Comparison of ENCODE assay signal across 9 cellular contexts in genomic region chr17:6712058-6712853, GRCh38. TPM values are rescaled to one million over a fixed set of nuclear protein-coding genes. Genes with fewer than 3 reads are reported as not detected.
A peak's percentile ranks its signal among the peaks of the same experiment; 100 is the strongest.
DNase-seq lines count a peak whose midpoint lies in the region; TF ChIP-seq lines count a peak whose summit lies in the region.
"Had no signal": no experiment of that assay in that cellular context is flagged by ENCODE, and none has a peak within 500 bp of the region (broad histone marks: within the 10 kb centered on the region; RNA-seq: fewer than 3 reads in every experiment).

No MANE protein-coding gene starts in this region.

- H3K9ac ChIP-seq in iPS-20b (ENCODE audit: low read depth, low read length) (no peak overlapping the region), subcutaneous abdominal adipose tissue (ENCODE audit: low read length in 5 of 5) (no peak overlapping the region)

- POLR2A ChIA-PET in activated CD4-positive, alpha-beta memory T cell treated with anti-CD3 and anti-CD28 coated beads for 36 hours (lab: Charles Lee): no interaction called here
- POLR2A ChIA-PET in activated CD4-positive, alpha-beta memory T cell treated with anti-CD3 and anti-CD28 coated beads, Interleukin-2, amount 10 ng/mL, durations not matched to agents 7 days and 5 days (lab: Charles Lee): no interaction called here

- H3K27ac ChIP-seq in adrenal gland (no peak overlapping the region), iPS-20b (ENCODE audit: low read length) (no peak overlapping the region), subcutaneous abdominal adipose tissue (ENCODE audit: low read depth, low read length) (no peak overlapping the region)

- peaks cover 58% of the 10 kb centered on the region for H3K27me3 Mint-ChIP-seq in activated CD4-positive, alpha-beta memory T cell treated with anti-CD3 and anti-CD28 coated beads for 36 hours
- peaks cover 62% of the 10 kb centered on the region for H3K27me3 Mint-ChIP-seq in activated CD4-positive, alpha-beta memory T cell treated with anti-CD3 and anti-CD28 coated beads, Interleukin-2, amount 10 ng/mL, durations not matched to agents 7 days and 5 days

- WGBS in adrenal gland, 4 donors: 38 to 45% (median 42%) methylated on average over 6 to 11 of the region's 11 CpGs

- CTCF ChIA-PET in activated CD4-positive, alpha-beta memory T cell treated with anti-CD3 and anti-CD28 coated beads for 36 hours (lab: Charles Lee): interaction anchor here (1.2 kb wide), 1 partner anchor 46 kb away, joined by 4 read pairs; no protein-coding TSS in a partner anchor
- CTCF ChIA-PET in activated CD4-positive, alpha-beta memory T cell treated with anti-CD3 and anti-CD28 coated beads, Interleukin-2, amount 10 ng/mL, durations not matched to agents 7 days and 5 days (lab: Charles Lee): interaction anchor here (0.8 kb wide), 1 partner anchor 42 kb away, joined by 4 read pairs; no protein-coding TSS in a partner anchor

- H3K36me3 Mint-ChIP-seq in activated CD4-positive, alpha-beta memory T cell treated with anti-CD3 and anti-CD28 coated beads for 36 hours: peaks cover 1% of the 10 kb centered on the region
- H3K36me3 Mint-ChIP-seq in activated CD4-positive, alpha-beta memory T cell treated with anti-CD3 and anti-CD28 coated beads, Interleukin-2, amount 10 ng/mL, durations not matched to agents 7 days and 5 days (ENCODE audit: low read depth): no peaks in the 10 kb centered on the region

- DNase-seq in activated CD4-positive, alpha-beta memory T cell treated with anti-CD3 and anti-CD28 coated beads for 36 hours: no peak
- DNase-seq in activated CD4-positive, alpha-beta memory T cell treated with anti-CD3 and anti-CD28 coated beads, Interleukin-2, amount 10 ng/mL, durations not matched to agents 7 days and 5 days: no peak
- DNase-seq in adrenal gland: peak in 4 of 7 donors; percentile 16 to 47 (median 34)
- DNase-seq in ACHN: no peak
- DNase-seq in NCI-H2196 (lab: John Stamatoyannopoulos, UW; ENCODE audit: unreplicated experiment): no peak
- DNase-seq in A172 (ENCODE audit: low spot score): no peak
- DNase-seq: stimulated activated CD4-positive, alpha-beta T cell treated with anti-CD3 and anti-CD28 coated beads, Interleukin-12 subunit alpha, Interleukin-12 subunit beta, amount 100 ng/mL, for 4 hours had no signal

- H3K27me3 ChIP-seq in adrenal gland (peaks cover 29% of the 10 kb centered on the region), iPS-20b (ENCODE audit: insufficient read depth, low read length) (peaks cover 43% of the 10 kb centered on the region), subcutaneous abdominal adipose tissue (ENCODE audit: control insufficient read depth in 5 of 5, insufficient read depth in 4 of 5, low read length in 5 of 5) (peaks cover 19 to 28% (median 23%) of the 10 kb centered on the region in 5 donors)

- peaks cover 4% of the 10 kb centered on the region for H3K9me3 Mint-ChIP-seq in activated CD4-positive, alpha-beta memory T cell treated with anti-CD3 and anti-CD28 coated beads for 36 hours
- no peaks in the 10 kb centered on the region for H3K9me3 Mint-ChIP-seq in activated CD4-positive, alpha-beta memory T cell treated with anti-CD3 and anti-CD28 coated beads, Interleukin-2, amount 10 ng/mL, durations not matched to agents 7 days and 5 days

- no peak for TF ChIP-seq POLR2A in adrenal gland (IDR thresholded peaks at IDR 0.05)

- H3K27ac Mint-ChIP-seq in activated CD4-positive, alpha-beta memory T cell treated with anti-CD3 and anti-CD28 coated beads for 36 hours: no peak overlapping the region
- H3K27ac Mint-ChIP-seq in activated CD4-positive, alpha-beta memory T cell treated with anti-CD3 and anti-CD28 coated beads, Interleukin-2, amount 10 ng/mL, durations not matched to agents 7 days and 5 days: no peak overlapping the region

- H3K4me3 Mint-ChIP-seq in activated CD4-positive, alpha-beta memory T cell treated with anti-CD3 and anti-CD28 coated beads for 36 hours: peak overlapping the region; percentile 13
- no peak overlapping the region for H3K4me3 Mint-ChIP-seq in activated CD4-positive, alpha-beta memory T cell treated with anti-CD3 and anti-CD28 coated beads, Interleukin-2, amount 10 ng/mL, durations not matched to agents 7 days and 5 days

- no peaks in the 10 kb centered on the region for H3K9me3 ChIP-seq in adrenal gland (replicated peaks in 1 of 3)
- no peaks in the 10 kb centered on the region for H3K9me3 ChIP-seq in iPS-20b (ENCODE audit: insufficient read depth, low read depth, low read length)
- peaks cover 0 to 12% (median 4%) of the 10 kb centered on the region in 5 donors for H3K9me3 ChIP-seq in subcutaneous abdominal adipose tissue (ENCODE audit: control insufficient read depth in 5 of 5, low read length in 5 of 5)

- in situ Hi-C loops in ACHN (cut with HindIII; ENCODE audit: low pct_ligation_motif_present, low pct_unique_long_range_greater_than_20kb, low sequenced_read_pairs): no loop called here

- no peak overlapping the region for H3K4me3 ChIP-seq in adrenal gland
- peak overlapping the region; percentile 73; the same call in 1 of the 2 replicates for H3K4me3 ChIP-seq in iPS-20b (ENCODE audit: low read length)
- peak overlapping the region in 3 of 5 donors; percentile 53 to 56 (median 56) for H3K4me3 ChIP-seq in subcutaneous abdominal adipose tissue (ENCODE audit: low read depth in 1 of 5, low read length in 5 of 5)

- intact Hi-C loops in activated CD4-positive, alpha-beta memory T cell treated with anti-CD3 and anti-CD28 coated beads for 36 hours (cut with micrococcal nuclease): no loop called here
- intact Hi-C loops in adrenal gland (cut with DNase I): no loop called here

- H3K36me3 ChIP-seq in adrenal gland (replicated peaks in 1 of 2): no peaks in the 10 kb centered on the region
- no peaks in the 10 kb centered on the region for H3K36me3 ChIP-seq in iPS-20b (ENCODE audit: insufficient read depth, low read depth, low read length)
- no peaks in the 10 kb centered on the region for H3K36me3 ChIP-seq in subcutaneous abdominal adipose tissue (ENCODE audit: control insufficient read depth in 5 of 5, insufficient read depth in 5 of 5, low read length in 5 of 5)

- peaks cover 15% of the 10 kb centered on the region for H3K4me1 Mint-ChIP-seq in activated CD4-positive, alpha-beta memory T cell treated with anti-CD3 and anti-CD28 coated beads for 36 hours (ENCODE audit: low read depth)
- peaks cover 16% of the 10 kb centered on the region for H3K4me1 Mint-ChIP-seq in activated CD4-positive, alpha-beta memory T cell treated with anti-CD3 and anti-CD28 coated beads, Interleukin-2, amount 10 ng/mL, durations not matched to agents 7 days and 5 days

- TF ChIP-seq CTCF in adrenal gland (IDR thresholded peaks at IDR 0.05): no peak

- H3K4me1 ChIP-seq in adrenal gland (replicated peaks in 1 of 2) (peaks cover 0 to 9% of the 10 kb centered on the region in 2 donors), iPS-20b (ENCODE audit: insufficient read depth, low read length) (peaks cover 8% of the 10 kb centered on the region), subcutaneous abdominal adipose tissue (ENCODE audit: control insufficient read depth in 5 of 5, insufficient read depth in 5 of 5, low read length in 5 of 5) (peaks cover 0 to 16% (median 14%) of the 10 kb centered on the region in 5 donors)

RNA-seq across cellular contexts. Expression of gene SLC13A5, which starts 0.9 kb away (rescaled TPM):
- not detected for total RNA-seq in activated CD4-positive, alpha-beta memory T cell treated with anti-CD3 and anti-CD28 coated beads for 36 hours
- not detected for total RNA-seq in activated CD4-positive, alpha-beta memory T cell treated with anti-CD3 and anti-CD28 coated beads, Interleukin-2, amount 10 ng/mL, durations not matched to agents 7 days and 5 days
- 1 to 10 TPM in 6 of 8 donors, not detected in 2; 1.6 to 7.2 (median 5.7) TPM for total RNA-seq in adrenal gland
- 1 to 10 TPM in 2 of 3 donors, under 1 TPM in 1; 0.97 to 2.9 (median 2.3) TPM for polyA plus RNA-seq in adrenal gland
- 0.10 TPM in 1 of 2 replicates, not detected in the other for total RNA-seq in A172 (2014; rRNA removed; shearing (Covaris generic))

RNA-seq across cellular contexts. Expression of gene XAF1, which starts 43.6 kb away (rescaled TPM):
- total RNA-seq in activated CD4-positive, alpha-beta memory T cell treated with anti-CD3 and anti-CD28 coated beads for 36 hours: 10 to 100 TPM; 26.8 to 27.4 TPM
- 100 to 1,000 TPM; 408 TPM for total RNA-seq in activated CD4-positive, alpha-beta memory T cell treated with anti-CD3 and anti-CD28 coated beads, Interleukin-2, amount 10 ng/mL, durations not matched to agents 7 days and 5 days
- total RNA-seq in adrenal gland: 10 to 100 TPM; 12.7 to 45.4 (median 19.1) TPM
- 10 to 100 TPM; 22.3 to 73.4 (median 30.1) TPM for polyA plus RNA-seq in adrenal gland
- total RNA-seq in A172 (2014; rRNA removed; shearing (Covaris generic)): not detected in 2 replicates

Comparison
In these comparisons a context has a peak if more than half of its experiments do, and no peak if none do; other contexts are left out.
1. DNase-seq: peak in adrenal gland (4 of 7); none in activated CD4-positive, alpha-beta memory T cell treated with anti-CD3 and anti-CD28 coated beads for 36 hours (single experiment), activated CD4-positive, alpha-beta memory T cell treated with anti-CD3 and anti-CD28 coated beads, Interleukin-2, amount 10 ng/mL, durations not matched to agents 7 days and 5 days (single experiment), ACHN (single experiment), NCI-H2196 (single experiment) and A172 (single experiment).
2. H3K4me3 ChIP-seq: peak in iPS-20b (single experiment) and subcutaneous abdominal adipose tissue (3 of 5); none in adrenal gland (0 of 4).
3. RNA of gene XAF1, which starts 43.6 kb away (total RNA-seq): 408 TPM in activated CD4-positive, alpha-beta memory T cell treated with anti-CD3 and anti-CD28 coated beads, Interleukin-2, amount 10 ng/mL, durations not matched to agents 7 days and 5 days, 26.8 to 27.4 TPM in activated CD4-positive, alpha-beta memory T cell treated with anti-CD3 and anti-CD28 coated beads for 36 hours and 12.7 to 45.4 TPM in adrenal gland; not detected in A172; every median in the first group is over 10 times any median in the second.